Comparison of ENCODE assay signal across 9 cellular contexts in the genomic region with DNA sequence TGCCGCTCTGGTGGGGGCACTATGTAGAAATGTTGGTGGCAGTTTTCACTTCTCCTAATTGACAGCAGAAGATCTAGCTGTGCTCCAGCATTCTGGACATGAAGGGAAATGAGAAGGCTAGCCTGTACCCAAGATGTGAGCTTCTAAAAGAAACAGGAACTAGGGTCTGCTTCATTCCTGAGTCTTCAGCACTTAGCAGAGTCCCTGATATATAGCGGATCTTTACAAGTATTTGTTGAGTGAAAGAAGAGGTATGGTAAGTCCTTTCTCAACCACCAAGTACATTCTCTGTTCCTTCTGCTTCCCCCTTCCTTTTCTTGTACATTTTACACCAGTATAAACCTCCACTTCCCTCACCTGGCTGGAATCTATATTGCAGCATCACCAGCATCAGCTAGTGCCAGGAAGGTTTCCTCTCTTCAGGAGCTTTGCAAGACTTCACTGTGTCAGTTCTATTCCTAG.
DNase-seq lines count a peak whose midpoint lies in the region; ATAC-seq and TF ChIP-seq lines count a peak whose summit lies in the region.
"Had no signal": no experiment of that assay in that cellular context is flagged by ENCODE, and none has a peak within 500 bp of the region (broad histone marks: within the 10 kb centered on the region; RNA-seq: fewer than 3 reads in every experiment).

No MANE protein-coding gene starts in this region.

- H3K4me2 ChIP-seq in OCI-LY3 (ENCODE audit: low read length) = peak overlapping the region; percentile 67
- H3K4me2 ChIP-seq in neural cell (ENCODE audit: low read length) = no peak overlapping the region

- peaks cover 69% of the 10 kb centered on the region for H3K4me1 ChIP-seq in OCI-LY3 (ENCODE audit: low read length)

- no peaks in the 10 kb centered on the region for H4K20me1 ChIP-seq in OCI-LY3 (ENCODE audit: insufficient read depth, low read length)
- no peaks in the 10 kb centered on the region for H4K20me1 ChIP-seq in neural cell (ENCODE audit: insufficient read depth)

- no peaks in the 10 kb centered on the region for H3K9me2 ChIP-seq in neural cell (ENCODE audit: insufficient read depth, low read length)

- H3K27ac ChIP-seq in OCI-LY3 (ENCODE audit: low read length) = peak overlapping the region; percentile 90
- H3K27ac ChIP-seq in neural cell (ENCODE audit: low read length) = no peak overlapping the region

- H3K4me3 Mint-ChIP-seq in effector memory CD8-positive, alpha-beta T cell = no peak overlapping the region
- no peak overlapping the region for H3K4me3 Mint-ChIP-seq in activated CD8-positive, alpha-beta T cell treated with anti-CD3 and anti-CD28 coated beads, Interleukin-2, amount 10 ng/mL, durations not matched to agents 7 days and 5 days
- H3K4me3 Mint-ChIP-seq: dendritic cell treated with granulocyte-macrophage colony-stimulating factor and Interleukin-4, amounts not matched to agents 40 ng/mL and 50 ng/mL, for 4 days had no signal

- H3K9me3 Mint-ChIP-seq in effector memory CD8-positive, alpha-beta T cell = no peaks in the 10 kb centered on the region
- no peaks in the 10 kb centered on the region for H3K9me3 Mint-ChIP-seq in activated CD8-positive, alpha-beta T cell treated with anti-CD3 and anti-CD28 coated beads, Interleukin-2, amount 10 ng/mL, durations not matched to agents 7 days and 5 days (ENCODE audit: insufficient read depth)
- H3K9me3 Mint-ChIP-seq: dendritic cell treated with granulocyte-macrophage colony-stimulating factor and Interleukin-4, amounts not matched to agents 40 ng/mL and 50 ng/mL, for 4 days had no signal

- POLR2A ChIA-PET in activated CD8-positive, alpha-beta T cell treated with anti-CD3 and anti-CD28 coated beads, Interleukin-2, amount 10 ng/mL, durations not matched to agents 7 days and 5 days (lab: Charles Lee) = no interaction called here

- H3K27me3 ChIP-seq in OCI-LY3 (ENCODE audit: low read depth, low read length) (no peaks in the 10 kb centered on the region), neural cell (ENCODE audit: insufficient read depth, low read depth, low read length) (no peaks in the 10 kb centered on the region)

- TF ChIP-seq RAD21 in neural cell (conservative IDR thresholded peaks at IDR 0.05) = peak; percentile 82

- no peak overlapping the region for H3K27ac Mint-ChIP-seq in effector memory CD8-positive, alpha-beta T cell
- H3K27ac Mint-ChIP-seq in activated CD8-positive, alpha-beta T cell treated with anti-CD3 and anti-CD28 coated beads, Interleukin-2, amount 10 ng/mL, durations not matched to agents 7 days and 5 days = no peak overlapping the region
- H3K27ac Mint-ChIP-seq: dendritic cell treated with granulocyte-macrophage colony-stimulating factor and Interleukin-4, amounts not matched to agents 40 ng/mL and 50 ng/mL, for 4 days had no signal

- peak; percentile 75 for ATAC-seq in HG02759 (IDR thresholded peaks at IDR 0.05; ENCODE audit: unreplicated experiment)
- no peak for ATAC-seq in effector memory CD8-positive, alpha-beta T cell (replicated peaks)
- no peak for ATAC-seq in activated CD8-positive, alpha-beta T cell treated with anti-CD3 and anti-CD28 coated beads, Interleukin-2, amount 10 ng/mL, durations not matched to agents 7 days and 5 days

- CTCF ChIA-PET in activated CD8-positive, alpha-beta T cell treated with anti-CD3 and anti-CD28 coated beads, Interleukin-2, amount 10 ng/mL, durations not matched to agents 7 days and 5 days (lab: Charles Lee) = no interaction called here

- H2AFZ ChIP-seq in OCI-LY3 (ENCODE audit: low read depth, low read length) (no peak overlapping the region), neural cell (ENCODE audit: low read depth, low read length) (no peak overlapping the region)

- no peaks in the 10 kb centered on the region for H3K36me3 Mint-ChIP-seq in effector memory CD8-positive, alpha-beta T cell (ENCODE audit: insufficient read depth)
- no peaks in the 10 kb centered on the region for H3K36me3 Mint-ChIP-seq in activated CD8-positive, alpha-beta T cell treated with anti-CD3 and anti-CD28 coated beads, Interleukin-2, amount 10 ng/mL, durations not matched to agents 7 days and 5 days (ENCODE audit: low read depth)

- H3K4me3 ChIP-seq in OCI-LY3 (ENCODE audit: low read length) (peak overlapping the region; percentile 69), neural cell (ENCODE audit: low read length) (no peak overlapping the region)

- H3F3A ChIP-seq in neural cell (ENCODE audit: insufficient read depth, low read length, poor library complexity, severe bottlenecking) = no peaks in the 10 kb centered on the region

- H3K9me3 ChIP-seq in OCI-LY3 (ENCODE audit: insufficient read depth, low read length) (no peaks in the 10 kb centered on the region), neural cell (ENCODE audit: low read length) (no peaks in the 10 kb centered on the region)

- H3K27me3 Mint-ChIP-seq in effector memory CD8-positive, alpha-beta T cell = peaks cover 0 to 8% of the 10 kb centered on the region in 2 donors
- H3K27me3 Mint-ChIP-seq in activated CD8-positive, alpha-beta T cell treated with anti-CD3 and anti-CD28 coated beads, Interleukin-2, amount 10 ng/mL, durations not matched to agents 7 days and 5 days (ENCODE audit: low read depth) = no peaks in the 10 kb centered on the region

- TF ChIP-seq EP300 in neural cell (conservative IDR thresholded peaks at IDR 0.05; ENCODE audit: poor library complexity, severe bottlenecking) = no peak

- H3K9ac ChIP-seq in OCI-LY3 (ENCODE audit: low read length) = peak overlapping the region; percentile 56
- H3K9ac ChIP-seq in neural cell (ENCODE audit: low read length) = no peak overlapping the region

- no peaks in the 10 kb centered on the region for H3K4me1 Mint-ChIP-seq in effector memory CD8-positive, alpha-beta T cell (ENCODE audit: low read depth in 2 of 2)
- H3K4me1 Mint-ChIP-seq in activated CD8-positive, alpha-beta T cell treated with anti-CD3 and anti-CD28 coated beads, Interleukin-2, amount 10 ng/mL, durations not matched to agents 7 days and 5 days (ENCODE audit: low read depth) = no peaks in the 10 kb centered on the region

- in situ Hi-C loops in GM13976 (cut with MboI; ENCODE audit: low sequenced_read_pairs, unreplicated experiment) = loop anchor here (25.0 kb wide), 1 partner anchor 575 kb away; no protein-coding TSS in a partner anchor

- TF ChIP-seq CTCF in GM13976 (IDR thresholded peaks at IDR 0.05; ENCODE audit: borderline replicate concordance, control extremely low read depth, extremely low read depth, insufficient read depth, missing control alignments) = peak; percentile 30
- peak; percentile 56 for TF ChIP-seq CTCF in OCI-LY3 (IDR thresholded peaks at IDR 0.05; ENCODE audit: low read depth, low read length)
- peak; percentile 70 for TF ChIP-seq CTCF in neural cell (IDR thresholded peaks at IDR 0.05; ENCODE audit: poor library complexity, severe bottlenecking)

- H3K36me3 ChIP-seq in OCI-LY3 (replicated peaks; ENCODE audit: low read depth, low read length) (no peaks in the 10 kb centered on the region), neural cell (ENCODE audit: insufficient read depth, low read length) (no peaks in the 10 kb centered on the region)

- DNase-seq in GM13976 (ENCODE audit: low spot score) (no peak), GOT3 (lab: John Stamatoyannopoulos, UW) (no peak)
- DNase-seq in effector memory CD8-positive, alpha-beta T cell = no peak
- DNase-seq in stimulated activated CD4-positive, alpha-beta T cell treated with anti-CD3 and anti-CD28 coated beads, Interleukin-4, amount 100 ng/mL, for 1 hour = no peak
- no peak for DNase-seq in activated CD8-positive, alpha-beta T cell treated with anti-CD3 and anti-CD28 coated beads, Interleukin-2, amount 10 ng/mL, durations not matched to agents 7 days and 5 days

- H3K79me2 ChIP-seq in OCI-LY3 (ENCODE audit: low read length) (no peaks in the 10 kb centered on the region), neural cell (replicated peaks; ENCODE audit: insufficient read depth, low read length) (no peaks in the 10 kb centered on the region)

TF ChIP-seq in neural cell, 6 proteins besides CTCF, POLR2A, EP300 and RAD21:
- TF ChIP-seq TAF1 (IDR thresholded peaks at IDR 0.05; ENCODE audit: low read depth) (no peak), SMC3 (conservative IDR thresholded peaks at IDR 0.05; ENCODE audit: poor library complexity) (peak; percentile 85)
TF ChIP-seq in neural cell: peak in this region for 1.
